In the genomic region with DNA sequence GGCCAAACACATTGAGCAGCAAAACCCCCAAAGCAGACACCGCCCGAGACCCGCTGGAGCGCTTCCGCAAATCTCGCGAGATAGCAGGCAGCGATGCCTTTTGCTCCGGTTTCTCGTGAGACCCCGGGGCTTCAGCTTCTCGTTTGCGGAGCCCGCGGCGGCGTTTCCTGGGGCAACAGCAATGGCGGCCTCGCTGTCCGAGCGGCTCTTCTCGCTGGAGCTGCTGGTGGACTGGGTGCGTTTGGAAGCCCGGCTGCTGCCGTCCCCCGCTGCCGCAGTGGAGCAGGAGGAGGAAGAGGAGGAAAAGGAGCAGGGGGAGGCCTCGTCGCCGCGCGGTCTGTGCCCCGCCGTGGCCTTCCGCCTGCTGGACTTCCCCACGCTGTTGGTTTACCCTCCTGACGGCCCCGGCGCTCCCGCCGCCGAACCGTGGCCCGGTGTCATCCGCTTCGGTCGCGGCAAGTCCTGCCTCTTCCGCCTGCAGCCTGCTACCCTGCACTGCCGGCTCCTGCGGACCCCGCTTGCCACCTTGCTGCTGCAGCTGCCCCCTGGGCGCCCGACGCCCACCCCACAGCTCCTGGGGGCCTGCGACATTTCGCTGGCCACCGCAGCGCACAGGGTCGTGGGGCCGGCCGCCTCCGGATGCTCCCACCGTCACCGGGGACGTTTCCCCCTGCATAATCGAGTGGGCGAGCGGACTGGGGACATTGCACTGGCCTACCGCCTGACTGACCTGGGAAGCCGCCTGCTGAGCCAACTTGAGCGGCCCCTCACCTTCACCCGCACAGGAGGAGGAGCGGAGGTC, we compare ENCODE assay signal across 8 cellular contexts. TPM values are rescaled to one million over a fixed set of nuclear protein-coding genes. Genes with fewer than 3 reads are reported as not detected.
DNase-seq lines count a peak whose midpoint lies in the region; ATAC-seq, FAIRE-seq and TF ChIP-seq lines count a peak whose summit lies in the region.

Gene MAP10 (plus strand): TSS at position 148 of the 802 bp plus-strand sequence. CDS start 34 bp downstream, at position 182.

- peak within 1 kb of the TSS; percentile 99 for H3K9ac ChIP-seq in neuronal stem cell (ENCODE audit: low read depth, low read length, poor library complexity)

- peak within 1 kb of the TSS; percentile 85 for H2AK5ac ChIP-seq in neuronal stem cell (ENCODE audit: low read depth, low read length)

- H2BK120ac ChIP-seq in neuronal stem cell (ENCODE audit: low read depth, low read length) = peak within 1 kb of the TSS; percentile 50

- H3K4me3 ChIP-seq in neuronal stem cell (ENCODE audit: low read length in 2 of 2) (peak within 1 kb of the TSS in 1 of 2 donors; percentile 88), stomach (peak within 1 kb of the TSS; percentile 58 to 72 (median 62))

- peak within 1 kb of the TSS; percentile 93 for H4K8ac ChIP-seq in neuronal stem cell (ENCODE audit: low read depth, low read length)

- no peaks in the 10 kb centered on the region for H3K79me1 ChIP-seq in neuronal stem cell (ENCODE audit: low read depth, low read length)

- H3K4me2 ChIP-seq in neuronal stem cell (ENCODE audit: insufficient read depth, low read length, poor library complexity, severe bottlenecking) = peak within 1 kb of the TSS; percentile 81

- H3K36me3 ChIP-seq in neuronal stem cell (replicated peaks in 1 of 2; ENCODE audit: control insufficient read depth in 2 of 2, insufficient read depth in 2 of 2, low read length in 2 of 2) (no peaks in the 10 kb centered on the region), stomach (no peaks in the 10 kb centered on the region)

- no peak within 1 kb of the TSS for H2AFZ ChIP-seq in neuronal stem cell (ENCODE audit: low read length)

- no peak within 1 kb of the TSS for H2BK15ac ChIP-seq in neuronal stem cell (ENCODE audit: low read length)

- peak within 1 kb of the TSS; percentile 89 for H4K91ac ChIP-seq in neuronal stem cell (ENCODE audit: low read depth, low read length, poor library complexity)

- peaks cover 0 to 4% of the 10 kb centered on the region in 2 donors for H3K4me1 ChIP-seq in neuronal stem cell (ENCODE audit: control insufficient read depth in 2 of 2, insufficient read depth in 1 of 2, low read depth in 1 of 2, low read length in 2 of 2)
- H3K4me1 ChIP-seq in stomach = peaks cover 6 to 18% (median 14%) of the 10 kb centered on the region in 4 donors

- H3K4ac ChIP-seq in neuronal stem cell (ENCODE audit: low read length) = peak within 1 kb of the TSS; percentile 66

- peak; percentile 74 for ATAC-seq in HG03469 (IDR thresholded peaks at IDR 0.05; ENCODE audit: unreplicated experiment)

- peak within 1 kb of the TSS; percentile 73 for H3K27ac ChIP-seq in neuronal stem cell (replicated peaks; ENCODE audit: low read length)
- peak within 1 kb of the TSS; percentile 69 to 85 (median 77) for H3K27ac ChIP-seq in stomach

- H3K9me3 ChIP-seq in neuronal stem cell (replicated peaks in 1 of 2; ENCODE audit: control insufficient read depth in 2 of 2, insufficient read depth in 1 of 2, low read depth in 1 of 2, low read length in 2 of 2) (no peaks in the 10 kb centered on the region), stomach (no peaks in the 10 kb centered on the region)

- DNase-seq in Ammon's horn (ENCODE audit: low spot score) (peak; percentile 59), GM19239 (ENCODE audit: insufficient read length, low spot score) (peak; percentile 85), RPMI8226 (peak; percentile 88), foreskin melanocyte (peak; percentile 54), neuronal stem cell (ENCODE audit: low spot score) (peak; percentile 74), stomach (peak; percentile 66)
- peak; percentile 16 to 47 (median 42) for DNase-seq in activated naive CD4-positive, alpha-beta T cell (lab: John Stamatoyannopoulos, UW)

- TF ChIP-seq CTCF in stomach (IDR thresholded peaks at IDR 0.05) = no peak

- H2BK12ac ChIP-seq in neuronal stem cell (ENCODE audit: low read length) = no peak within 1 kb of the TSS

- WGBS in neuronal stem cell (ENCODE audit: extremely low coverage in 2 of 2, insufficient read length in 2 of 2, insufficient replicate concordance in 1 of 2), 2 donors = no CpG with 5 or more reads among the region's 74 CpGs
- whole genome bisulfite sequencing in stomach, 5 donors = 3 to 6% (median 5%) methylated on average over 39 to 74 of the region's 74 CpGs

- peak; percentile 91 for FAIRE-seq in GM19239 (lab: Jason Lieb, UNC)

- TF ChIP-seq EP300 in stomach (IDR thresholded peaks at IDR 0.05) = no peak

- TF ChIP-seq POLR2A in stomach (IDR thresholded peaks at IDR 0.05) = no peak

- H3K27me3 ChIP-seq in neuronal stem cell (ENCODE audit: control insufficient read depth in 3 of 3, insufficient read depth in 3 of 3, low read depth in 1 of 3, low read length in 3 of 3) (no peaks in the 10 kb centered on the region), stomach (no peaks in the 10 kb centered on the region)

- peak within 1 kb of the TSS; percentile 46 for H2BK5ac ChIP-seq in neuronal stem cell (ENCODE audit: low read length)

- H3K18ac ChIP-seq in neuronal stem cell (ENCODE audit: low read length) = peak within 1 kb of the TSS; percentile 98

- intact Hi-C loops in stomach (cut with DNase I; ENCODE audit: low total_unique reads) = no loop called here

- H3K23ac ChIP-seq in neuronal stem cell (ENCODE audit: low read depth, low read length, poor library complexity) = peak within 1 kb of the TSS; percentile 97

- peak within 1 kb of the TSS; percentile 27 for H3K14ac ChIP-seq in neuronal stem cell (ENCODE audit: low read length)

RNA-seq across cellular contexts. Expression of gene MAP10, which starts in this region (rescaled TPM):
- 2.5 TPM for polyA plus RNA-seq in neuronal stem cell (2013, experiment 1 of 2)
- polyA plus RNA-seq in neuronal stem cell (2013, experiment 2 of 2) = 2.3 TPM
- 1 to 10 TPM in 3 of 5 donors, under 1 TPM in 1, not detected in 1; 0.45 to 1.6 (median 1.5) TPM for total RNA-seq in stomach
- 1 to 10 TPM in 2 of 3 donors, under 1 TPM in 1; 0.56 to 1.4 (median 1.2) TPM for polyA plus RNA-seq in stomach
